21 cellular contexts compared by ENCODE assay signal in the genomic region with DNA sequence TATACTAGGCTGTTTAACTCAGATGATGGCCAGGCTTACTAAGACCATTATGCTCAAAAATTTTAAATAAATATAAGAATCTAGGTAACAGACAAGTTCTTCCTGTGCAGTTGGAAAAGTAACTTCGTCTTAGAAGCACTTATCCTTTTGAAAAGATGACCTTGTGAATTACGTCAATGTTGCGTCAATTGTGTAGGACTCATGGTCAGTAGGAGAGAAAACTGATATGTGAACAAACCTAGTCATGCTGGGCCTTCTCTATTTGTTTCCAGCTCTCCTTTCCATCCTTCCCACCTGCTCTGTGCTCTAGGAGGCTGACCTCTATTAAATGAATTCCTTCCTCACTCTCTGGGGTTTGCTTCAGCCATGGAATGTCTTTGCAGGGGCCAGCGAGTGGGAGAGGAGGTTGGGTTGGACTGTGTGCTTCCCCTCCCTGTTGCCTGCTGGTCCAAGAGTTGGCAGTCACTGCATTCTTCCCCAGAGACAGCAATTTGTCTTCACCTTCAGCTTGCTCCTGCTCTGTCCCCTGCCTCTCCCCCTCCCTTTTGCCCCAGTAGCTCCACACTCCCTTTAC.
"Had no signal": no experiment of that assay in that cellular context is flagged by ENCODE, and none has a peak within 500 bp of the region (broad histone marks: within the 10 kb centered on the region; RNA-seq: fewer than 3 reads in every experiment).

No MANE protein-coding gene starts in this region.

- H3K4me3 ChIP-seq: adrenal gland, left lung, sigmoid colon, spleen had no signal

- H3K4me3 Mint-ChIP-seq: activated B cell treated with CpG ODN at 0.5 μM for 24 hours; activated CD4-positive, alpha-beta T cell treated with anti-CD3 and anti-CD28 coated beads for 36 hours; activated naive CD8-positive, alpha-beta T cell; activated T-cell treated with anti-CD3 and anti-CD28 coated beads, Interleukin-2, amount 50 U/mL, for 24 hours; activated T-helper 17 cell treated with anti-CD3 and anti-CD28 coated beads, Interleukin-2, amount 50 U/mL, for 72 hours; naive B cell; neural crest cell had no signal

- DNase-seq: activated B cell treated with CpG ODN at 0.5 μM for 24 hours; activated CD4-positive, alpha-beta T cell treated with anti-CD3 and anti-CD28 coated beads for 36 hours; activated CD4-positive, alpha-beta T cell treated with anti-CD3 and anti-CD28 coated beads, Interleukin-2, amount 50 U/mL, for 4 hours; activated CD8-positive, alpha-beta memory T cell treated with anti-CD3 and anti-CD28 coated beads for 24 hours; activated CD8-positive, alpha-beta memory T cell treated with anti-CD3 and anti-CD28 coated beads, Interleukin-2, amount 50 U/mL, for 4 hours; activated naive CD4-positive, alpha-beta T cell; activated T-cell treated with anti-CD3 and anti-CD28 coated beads, Interleukin-2, amount 50 U/mL, for 24 hours; adrenal gland; cerebellar nuclear complex; cortex of kidney; foreskin melanocyte; left lung; naive B cell; sigmoid colon; spleen; stimulated activated CD4-positive, alpha-beta T cell treated with anti-CD3 and anti-CD28 coated beads, Interleukin-4, amount 100 ng/mL, for 1 hour; stimulated activated naive CD4-positive, alpha-beta T cell; T1000 had no signal

- H3K4me1 ChIP-seq: sigmoid colon had no signal

- H3K27me3 ChIP-seq: adrenal gland, left lung, sigmoid colon, spleen had no signal

- H3K4me1 Mint-ChIP-seq: neural crest cell had no signal

- H3K27ac Mint-ChIP-seq: activated B cell treated with CpG ODN at 0.5 μM for 24 hours; activated CD4-positive, alpha-beta T cell treated with anti-CD3 and anti-CD28 coated beads for 36 hours; activated naive CD8-positive, alpha-beta T cell; activated T-cell treated with anti-CD3 and anti-CD28 coated beads, Interleukin-2, amount 50 U/mL, for 24 hours; activated T-helper 17 cell treated with anti-CD3 and anti-CD28 coated beads, Interleukin-2, amount 50 U/mL, for 72 hours; naive B cell had no signal

- H3K27ac ChIP-seq: sigmoid colon had no signal

- H3K36me3 ChIP-seq: adrenal gland, left lung, sigmoid colon, spleen had no signal

- H3K27me3 Mint-ChIP-seq: activated B cell treated with CpG ODN at 0.5 μM for 24 hours; activated CD4-positive, alpha-beta T cell treated with anti-CD3 and anti-CD28 coated beads for 36 hours; activated T-cell treated with anti-CD3 and anti-CD28 coated beads, Interleukin-2, amount 50 U/mL, for 24 hours; activated T-helper 17 cell treated with anti-CD3 and anti-CD28 coated beads, Interleukin-2, amount 50 U/mL, for 72 hours; naive B cell had no signal

- H3K9me3 ChIP-seq: adrenal gland, left lung, sigmoid colon, spleen had no signal

- H3K9me3 Mint-ChIP-seq: activated B cell treated with CpG ODN at 0.5 μM for 24 hours; activated T-cell treated with anti-CD3 and anti-CD28 coated beads, Interleukin-2, amount 50 U/mL, for 24 hours; activated T-helper 17 cell treated with anti-CD3 and anti-CD28 coated beads, Interleukin-2, amount 50 U/mL, for 72 hours; neural crest cell had no signal
